In genomic region chr6:112310439-112311154, GRCh38 we compare ENCODE assay signal across 1 cellular context.
TF ChIP-seq lines count a peak whose summit lies in the region.

No MANE protein-coding gene starts in this region.

TF ChIP-seq in endothelial cell of umbilical vein, 7 proteins besides CTCF, POLR2A, EP300 and RAD21 (continued from another document):
- TF ChIP-seq GATA2 (IDR thresholded peaks at IDR 0.05; ENCODE audit: insufficient read depth, insufficient read length, low read depth, low read length) (no peak), POLR2AphosphoS5 (IDR thresholded peaks at IDR 0.05; ENCODE audit: insufficient read depth, low read depth, low read length) (no peak), EZH2 (IDR thresholded peaks at IDR 0.05; ENCODE audit: borderline replicate concordance, low read depth, low read length, severe bottlenecking) (no peak)
